In the genomic region with DNA sequence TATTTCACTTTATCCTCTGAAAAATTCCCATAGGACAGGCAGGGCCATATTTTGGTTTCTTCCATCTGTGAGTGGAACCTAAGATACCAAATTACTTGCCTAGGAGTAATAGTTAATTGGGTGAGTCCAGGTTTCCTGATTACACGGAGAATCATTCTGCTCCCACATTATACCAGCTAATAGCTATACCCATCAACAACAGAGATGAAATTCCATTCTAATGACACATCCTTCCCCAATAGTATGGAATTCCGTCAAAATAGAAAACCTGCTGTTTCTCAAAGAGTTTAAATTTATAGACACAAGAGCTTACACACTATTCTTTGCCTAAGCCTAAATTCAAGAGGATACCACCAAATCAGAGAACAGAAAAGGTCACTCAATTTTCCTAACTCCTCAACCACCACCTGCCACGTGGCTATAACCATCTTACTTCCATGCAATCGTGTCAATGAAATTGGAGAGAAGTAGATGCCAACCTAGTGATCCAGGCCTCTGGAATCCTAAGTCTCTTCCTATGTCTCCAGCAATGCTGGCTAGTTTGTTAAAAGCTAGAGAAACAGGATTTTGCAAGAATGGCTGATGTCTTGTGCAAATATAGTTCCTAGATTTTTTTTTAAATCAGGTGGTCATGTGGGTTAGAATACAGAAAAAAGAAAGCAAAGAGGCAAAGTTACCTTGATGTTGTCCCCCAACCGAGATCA, we compare ENCODE assay signal across 1 cellular context.
TF ChIP-seq lines count a peak whose summit lies in the region.

No MANE protein-coding gene starts in this region.

TF ChIP-seq in SK-N-SH, 30 proteins besides CTCF, POLR2A, EP300 and RAD21:
- TF ChIP-seq, protein P1, sequence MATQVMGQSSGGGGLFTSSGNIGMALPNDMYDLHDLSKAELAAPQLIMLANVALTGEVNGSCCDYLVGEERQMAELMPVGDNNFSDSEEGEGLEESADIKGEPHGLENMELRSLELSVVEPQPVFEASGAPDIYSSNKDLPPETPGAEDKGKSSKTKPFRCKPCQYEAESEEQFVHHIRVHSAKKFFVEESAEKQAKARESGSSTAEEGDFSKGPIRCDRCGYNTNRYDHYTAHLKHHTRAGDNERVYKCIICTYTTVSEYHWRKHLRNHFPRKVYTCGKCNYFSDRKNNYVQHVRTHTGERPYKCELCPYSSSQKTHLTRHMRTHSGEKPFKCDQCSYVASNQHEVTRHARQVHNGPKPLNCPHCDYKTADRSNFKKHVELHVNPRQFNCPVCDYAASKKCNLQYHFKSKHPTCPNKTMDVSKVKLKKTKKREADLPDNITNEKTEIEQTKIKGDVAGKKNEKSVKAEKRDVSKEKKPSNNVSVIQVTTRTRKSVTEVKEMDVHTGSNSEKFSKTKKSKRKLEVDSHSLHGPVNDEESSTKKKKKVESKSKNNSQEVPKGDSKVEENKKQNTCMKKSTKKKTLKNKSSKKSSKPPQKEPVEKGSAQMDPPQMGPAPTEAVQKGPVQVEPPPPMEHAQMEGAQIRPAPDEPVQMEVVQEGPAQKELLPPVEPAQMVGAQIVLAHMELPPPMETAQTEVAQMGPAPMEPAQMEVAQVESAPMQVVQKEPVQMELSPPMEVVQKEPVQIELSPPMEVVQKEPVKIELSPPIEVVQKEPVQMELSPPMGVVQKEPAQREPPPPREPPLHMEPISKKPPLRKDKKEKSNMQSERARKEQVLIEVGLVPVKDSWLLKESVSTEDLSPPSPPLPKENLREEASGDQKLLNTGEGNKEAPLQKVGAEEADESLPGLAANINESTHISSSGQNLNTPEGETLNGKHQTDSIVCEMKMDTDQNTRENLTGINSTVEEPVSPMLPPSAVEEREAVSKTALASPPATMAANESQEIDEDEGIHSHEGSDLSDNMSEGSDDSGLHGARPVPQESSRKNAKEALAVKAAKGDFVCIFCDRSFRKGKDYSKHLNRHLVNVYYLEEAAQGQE (IDR thresholded peaks at IDR 0.05; ENCODE audit: low read depth, low read length), result no peak
- TF ChIP-seq FOXJ3 (CRISPR knock-in tag; IDR thresholded peaks at IDR 0.05) (no peak), FOSL2 (IDR thresholded peaks at IDR 0.05; ENCODE audit: borderline replicate concordance, low read depth) (0 out of 2 replicates have a peak, but pooled peaks have one; percentile 7), TEAD4 (IDR thresholded peaks at IDR 0.05; ENCODE audit: borderline replicate concordance, insufficient read depth) (peak; percentile 24; the same call in 1 of the 2 replicates), NRF1 (IDR thresholded peaks at IDR 0.05; ENCODE audit: low read depth, low read length) (no peak), JUND (IDR thresholded peaks at IDR 0.05) (peak; percentile 23)
